Comparison of ENCODE assay signal across 10 cellular contexts in the genomic region with DNA sequence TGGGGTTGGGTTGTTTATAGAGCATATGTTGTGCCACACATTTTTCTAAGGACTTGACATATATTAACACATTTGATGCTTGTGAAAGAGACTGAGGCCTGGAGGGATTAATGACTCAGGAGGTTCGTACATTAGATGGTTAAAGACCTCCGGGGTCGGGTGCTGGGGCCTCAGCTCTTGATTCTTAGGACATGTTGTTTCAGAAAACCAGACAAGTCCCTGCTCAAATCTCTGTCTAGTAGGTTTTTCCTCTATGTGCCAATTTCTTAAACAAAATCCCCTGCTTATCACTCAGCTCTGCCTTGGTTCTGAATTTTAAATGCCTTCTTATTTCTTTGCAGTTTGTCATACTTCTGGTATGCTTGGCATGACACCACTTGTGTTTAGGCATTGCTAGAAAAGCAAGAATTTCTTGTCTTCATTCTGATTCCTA. TPM values are rescaled to one million over a fixed set of nuclear protein-coding genes. Genes with fewer than 3 reads are reported as not detected.
DNase-seq lines count a peak whose midpoint lies in the region; ATAC-seq and TF ChIP-seq lines count a peak whose summit lies in the region.
"Had no signal": no experiment of that assay in that cellular context is flagged by ENCODE, and none has a peak within 500 bp of the region (broad histone marks: within the 10 kb centered on the region; RNA-seq: fewer than 3 reads in every experiment).

No MANE protein-coding gene starts in this region.

- TF ChIP-seq POLR2A in ovary (IDR thresholded peaks at IDR 0.05) = no peak

- DNase-seq in CD4-positive, alpha-beta T cell = no peak
- peak; percentile 79 for DNase-seq in RKO (ENCODE audit: low spot score)
- DNase-seq in myocyte (ENCODE audit: low read depth) = peak; percentile 66
- no peak for DNase-seq in ovary
- no peak for DNase-seq in MV-4-11 (lab: John Stamatoyannopoulos, UW)
- DNase-seq in NCI-H1417 (lab: John Stamatoyannopoulos, UW) = no peak
- DNase-seq: anterior cingulate cortex had no signal

- no peaks in the 10 kb centered on the region for H3K27me3 Mint-ChIP-seq in CD4-positive, alpha-beta T cell
- H3K27me3 Mint-ChIP-seq in dendritic cell treated with granulocyte-macrophage colony-stimulating factor and Interleukin-4, amounts not matched to agents 40 ng/mL and 50 ng/mL, for 4 days = no peaks in the 10 kb centered on the region

- H3K36me3 Mint-ChIP-seq in CD4-positive, alpha-beta T cell (ENCODE audit: low read depth) = peaks cover 92% of the 10 kb centered on the region
- peaks cover 93% of the 10 kb centered on the region for H3K36me3 Mint-ChIP-seq in dendritic cell treated with granulocyte-macrophage colony-stimulating factor and Interleukin-4, amounts not matched to agents 40 ng/mL and 50 ng/mL, for 4 days (ENCODE audit: low read depth)

- H3K4me1 ChIP-seq in ovary (ENCODE audit: insufficient read depth) = no peaks in the 10 kb centered on the region

- H3K4me3 ChIP-seq in ovary = no peak overlapping the region

- no peaks in the 10 kb centered on the region for H3K36me3 ChIP-seq in ovary

- no peak overlapping the region for H3K4me3 Mint-ChIP-seq in CD4-positive, alpha-beta T cell
- no peak overlapping the region for H3K4me3 Mint-ChIP-seq in dendritic cell treated with granulocyte-macrophage colony-stimulating factor and Interleukin-4, amounts not matched to agents 40 ng/mL and 50 ng/mL, for 4 days

- peak overlapping the region; percentile 97 for H3K27ac Mint-ChIP-seq in CD4-positive, alpha-beta T cell
- H3K27ac Mint-ChIP-seq in dendritic cell treated with granulocyte-macrophage colony-stimulating factor and Interleukin-4, amounts not matched to agents 40 ng/mL and 50 ng/mL, for 4 days = peak overlapping the region; percentile 86

- no peaks in the 10 kb centered on the region for H3K27me3 ChIP-seq in CD4-positive, alpha-beta T cell (ENCODE audit: control insufficient read depth, insufficient read depth, low read length)
- no peaks in the 10 kb centered on the region for H3K27me3 ChIP-seq in ovary

- ATAC-seq in CD4-positive, alpha-beta T cell (ENCODE audit: poor library complexity) = no peak
- ATAC-seq in HG02610 (IDR thresholded peaks at IDR 0.05; ENCODE audit: unreplicated experiment) = no peak

- H3K4me1 Mint-ChIP-seq in CD4-positive, alpha-beta T cell (ENCODE audit: low read depth) = peaks cover 79% of the 10 kb centered on the region
- peaks cover 99% of the 10 kb centered on the region for H3K4me1 Mint-ChIP-seq in dendritic cell treated with granulocyte-macrophage colony-stimulating factor and Interleukin-4, amounts not matched to agents 40 ng/mL and 50 ng/mL, for 4 days (ENCODE audit: low read depth)

- no peaks in the 10 kb centered on the region for H3K9me3 ChIP-seq in CD4-positive, alpha-beta T cell (ENCODE audit: control insufficient read depth, low read length)
- no peaks in the 10 kb centered on the region for H3K9me3 ChIP-seq in ovary

- H3K27ac ChIP-seq in CD4-positive, alpha-beta T cell (ENCODE audit: low read depth, low read length) = no peak overlapping the region
- no peak overlapping the region for H3K27ac ChIP-seq in ovary
- H3K27ac ChIP-seq: VCaP had no signal

- H3K9me3 Mint-ChIP-seq in CD4-positive, alpha-beta T cell = no peaks in the 10 kb centered on the region
- no peaks in the 10 kb centered on the region for H3K9me3 Mint-ChIP-seq in dendritic cell treated with granulocyte-macrophage colony-stimulating factor and Interleukin-4, amounts not matched to agents 40 ng/mL and 50 ng/mL, for 4 days

- intact Hi-C loops in CD4-positive, alpha-beta T cell (cut with DNase I, micrococcal nuclease) = no loop called here
- intact Hi-C loops in dendritic cell treated with granulocyte-macrophage colony-stimulating factor and Interleukin-4, amounts not matched to agents 40 ng/mL and 50 ng/mL, for 4 days (cut with micrococcal nuclease) = no loop called here
- intact Hi-C loops in ovary (cut with DNase I) = no loop called here

- TF ChIP-seq EP300 in ovary (IDR thresholded peaks at IDR 0.05) = no peak

- POLR2A ChIA-PET in CD4-positive, alpha-beta T cell (lab: Charles Lee) = no interaction called here

- CTCF ChIA-PET in CD4-positive, alpha-beta T cell (lab: Charles Lee) = interaction anchor here (2.2 kb wide), 1 partner anchor 15 kb away, joined by 11 read pairs; no protein-coding TSS in a partner anchor

- WGBS in ovary, 3 donors = 81 to 91% (median 90%) methylated on average over 3 of the region's 3 CpGs

- no peak for TF ChIP-seq CTCF in CD4-positive, alpha-beta T cell (IDR thresholded peaks at IDR 0.05)
- no peak for TF ChIP-seq CTCF in ovary (IDR thresholded peaks at IDR 0.05)

RNA-seq across cellular contexts. Expression of a gene that starts 5.8 kb away (rescaled TPM):
- total RNA-seq in CD4-positive, alpha-beta T cell = 100 to 1,000 TPM; 125 to 126 TPM
- total RNA-seq in myocyte = 7.5 and 7.7 TPM in 2 replicates
- 38.5 TPM for polyA plus RNA-seq in myocyte (2012)
- 10 to 100 TPM in 2 of 7 donors, 1 to 10 TPM in 5; 5.4 to 13.5 (median 7.1) TPM for total RNA-seq in ovary
- 1 to 10 TPM; 5.9 to 8.0 TPM for polyA plus RNA-seq in ovary

RNA-seq across cellular contexts. Expression of a gene that starts 59.5 kb away (rescaled TPM):
- total RNA-seq in CD4-positive, alpha-beta T cell = under 1 TPM in 1 of 2 experiments, not detected in 1; 0.56 TPM
- total RNA-seq in myocyte = 0.83 and 1.1 TPM in 2 replicates
- polyA plus RNA-seq in myocyte (2012) = 0.16 TPM
- total RNA-seq in ovary = 10 to 100 TPM in 1 of 7 donors, 1 to 10 TPM in 1, under 1 TPM in 3, not detected in 2; 0.30 to 18.6 (median 0.38) TPM
- under 1 TPM in 1 of 2 donors, not detected in 1; 0.02 TPM for polyA plus RNA-seq in ovary

Comparison
In these comparisons a context has a peak if more than half of its experiments do, and no peak if none do; other contexts are left out.
1. DNase-seq: peak in RKO (single experiment) and myocyte (single experiment); none in CD4-positive, alpha-beta T cell (0 of 10), ovary (0 of 5), MV-4-11 (single experiment) and NCI-H1417 (0 of 3).
2. RNA of a gene that starts 5.8 kb away (total RNA-seq): 125 to 126 TPM in CD4-positive, alpha-beta T cell; 7.5 to 7.7 TPM in myocyte and 5.4 to 13.5 TPM in ovary; every median in the first group is over 4 times any median in the second.